ENCODE assay signal across 1 cellular context in the genomic region with DNA sequence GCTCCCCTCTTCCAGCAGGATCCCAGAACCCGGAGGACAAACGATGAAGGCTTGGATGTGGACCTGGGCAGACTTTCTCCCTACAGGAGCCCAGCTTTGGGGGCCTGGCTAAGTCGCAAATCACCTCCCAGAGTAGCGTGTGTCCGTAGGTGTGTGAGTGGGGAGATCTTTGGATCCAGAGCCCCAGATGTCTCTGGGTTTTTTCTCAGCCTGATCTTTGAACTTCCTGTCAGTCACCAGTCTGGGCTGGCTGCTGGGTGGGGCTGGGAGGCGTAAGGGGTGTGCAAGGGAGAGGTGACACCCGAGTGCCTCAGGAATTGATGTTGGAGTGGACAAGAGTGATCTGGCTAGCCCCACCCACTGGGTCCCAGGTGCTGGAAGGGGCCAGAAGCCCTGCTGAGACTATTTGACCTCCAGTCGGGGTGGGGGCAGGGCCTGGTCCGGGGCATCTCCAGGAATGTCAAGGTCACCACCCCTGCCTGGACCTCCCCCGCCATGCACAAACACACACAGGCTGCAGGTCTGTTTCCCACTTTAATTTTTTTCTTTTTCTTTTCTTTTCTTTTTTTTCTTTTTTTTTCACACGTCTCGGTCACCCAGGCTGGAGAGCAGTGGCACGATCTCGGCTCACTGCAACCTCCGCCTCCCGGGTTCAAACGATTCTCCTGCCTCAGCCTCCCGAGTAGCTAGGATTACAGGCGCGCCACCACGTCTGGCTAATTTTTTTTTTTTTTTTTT.
TF ChIP-seq lines count a peak whose summit lies in the region.

A gene with protein sequence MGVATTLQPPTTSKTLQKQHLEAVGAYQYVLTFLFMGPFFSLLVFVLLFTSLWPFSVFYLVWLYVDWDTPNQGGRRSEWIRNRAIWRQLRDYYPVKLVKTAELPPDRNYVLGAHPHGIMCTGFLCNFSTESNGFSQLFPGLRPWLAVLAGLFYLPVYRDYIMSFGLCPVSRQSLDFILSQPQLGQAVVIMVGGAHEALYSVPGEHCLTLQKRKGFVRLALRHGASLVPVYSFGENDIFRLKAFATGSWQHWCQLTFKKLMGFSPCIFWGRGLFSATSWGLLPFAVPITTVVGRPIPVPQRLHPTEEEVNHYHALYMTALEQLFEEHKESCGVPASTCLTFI (minus strand): TSS at position 175 of the 738 bp plus-strand sequence. CDS start 182 bp downstream, outside the sequence.

TF ChIP-seq in HCT116, 20 proteins besides CTCF, POLR2A, EP300 and RAD21 (continued from another document):
- TF ChIP-seq, protein P1, sequence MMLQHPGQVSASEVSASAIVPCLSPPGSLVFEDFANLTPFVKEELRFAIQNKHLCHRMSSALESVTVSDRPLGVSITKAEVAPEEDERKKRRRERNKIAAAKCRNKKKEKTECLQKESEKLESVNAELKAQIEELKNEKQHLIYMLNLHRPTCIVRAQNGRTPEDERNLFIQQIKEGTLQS (IDR thresholded peaks at IDR 0.05): no peak
- TF ChIP-seq FOSL1 (IDR thresholded peaks at IDR 0.05; ENCODE audit: low read depth) (no peak), ELF1 (IDR thresholded peaks at IDR 0.05; ENCODE audit: borderline replicate concordance, low read depth) (no peak), EGR1 (IDR thresholded peaks at IDR 0.05; ENCODE audit: low read depth) (no peak), ZFX (IDR thresholded peaks at IDR 0.05) (no peak)
